ENCODE assay signal across 8 cellular contexts in genomic region chr2:54455584-54456525, GRCh38. TPM values are rescaled to one million over a fixed set of nuclear protein-coding genes. Genes with fewer than 3 reads are reported as not detected.
DNase-seq lines count a peak whose midpoint lies in the region; ATAC-seq and TF ChIP-seq lines count a peak whose summit lies in the region.

Gene SPTBN1 (plus strand): TSS chr2:54456327. CDS start chr2:54526419, 70,092 bp downstream.

- peaks cover 14% of the 10 kb centered on the region for H3K27me3 ChIP-seq in NT2/D1 (ENCODE audit: insufficient read depth, insufficient read length)
- H3K27me3 ChIP-seq in adipocyte (replicated peaks; ENCODE audit: control insufficient read depth, insufficient read depth, low read length), result no peaks in the 10 kb centered on the region
- no peaks in the 10 kb centered on the region for H3K27me3 ChIP-seq in neuronal stem cell (ENCODE audit: control insufficient read depth in 3 of 3, insufficient read depth in 3 of 3, low read depth in 1 of 3, low read length in 3 of 3)

- H4K8ac ChIP-seq in neuronal stem cell (ENCODE audit: low read depth, low read length), result peak within 1 kb of the TSS; percentile 72

- peak within 1 kb of the TSS; percentile 97 for H3K27ac Mint-ChIP-seq in glutamatergic neuron (ENCODE audit: unreplicated experiment)

- peak; percentile 56 for ATAC-seq in HG03432 (IDR thresholded peaks at IDR 0.05; ENCODE audit: unreplicated experiment)

- H3K4me3 Mint-ChIP-seq in glutamatergic neuron (ENCODE audit: unreplicated experiment), result peak within 1 kb of the TSS; percentile 99

- H3K9me3 ChIP-seq in NT2/D1 (ENCODE audit: insufficient read depth, low read length) (no peaks in the 10 kb centered on the region), adipocyte (ENCODE audit: control insufficient read depth, low read length) (no peaks in the 10 kb centered on the region), neuronal stem cell (replicated peaks in 1 of 2; ENCODE audit: control insufficient read depth in 2 of 2, insufficient read depth in 1 of 2, low read depth in 1 of 2, low read length in 2 of 2) (no peaks in the 10 kb centered on the region)

- H3K18ac ChIP-seq in neuronal stem cell (ENCODE audit: low read length), result peak within 1 kb of the TSS; percentile 98

- H3K4me1 ChIP-seq in NT2/D1 (ENCODE audit: insufficient read depth, insufficient read length), result no peaks in the 10 kb centered on the region
- H3K4me1 ChIP-seq in adipocyte (ENCODE audit: control insufficient read depth, insufficient read depth, low read length), result peaks cover 39% of the 10 kb centered on the region
- H3K4me1 ChIP-seq in neuronal stem cell (ENCODE audit: control insufficient read depth in 2 of 2, insufficient read depth in 1 of 2, low read depth in 1 of 2, low read length in 2 of 2), result peaks cover 6 to 9% of the 10 kb centered on the region in 2 donors

- H4K91ac ChIP-seq in neuronal stem cell (ENCODE audit: low read depth, low read length, poor library complexity), result peak within 1 kb of the TSS; percentile 39

- peak within 1 kb of the TSS; percentile 93 for H3K4me2 ChIP-seq in neuronal stem cell (ENCODE audit: insufficient read depth, low read length, poor library complexity, severe bottlenecking)

- peaks cover 6% of the 10 kb centered on the region for H3K79me1 ChIP-seq in neuronal stem cell (ENCODE audit: low read depth, low read length)

- no peak for TF ChIP-seq CTCF in glutamatergic neuron (IDR thresholded peaks at IDR 0.05; ENCODE audit: partially characterized antibody, unreplicated experiment)

- H2BK15ac ChIP-seq in neuronal stem cell (ENCODE audit: low read length), result peak within 1 kb of the TSS; percentile 90

- peak within 1 kb of the TSS; percentile 78 for H2AK5ac ChIP-seq in neuronal stem cell (ENCODE audit: low read depth, low read length)

- H2AFZ ChIP-seq in neuronal stem cell (ENCODE audit: low read length), result peak within 1 kb of the TSS; percentile 98

- peak within 1 kb of the TSS; percentile 63 for H3K4me3 ChIP-seq in NT2/D1 (ENCODE audit: insufficient read length, low read depth)
- H3K4me3 ChIP-seq in adipocyte (ENCODE audit: low read length), result peak within 1 kb of the TSS; percentile 96
- peak within 1 kb of the TSS; percentile 65 to 99 for H3K4me3 ChIP-seq in neuronal stem cell (ENCODE audit: low read length in 2 of 2)

- peaks cover 20% of the 10 kb centered on the region for H3K4me1 Mint-ChIP-seq in glutamatergic neuron (ENCODE audit: low read depth, unreplicated experiment)

- H3K36me3 Mint-ChIP-seq in glutamatergic neuron (ENCODE audit: unreplicated experiment), result no peaks in the 10 kb centered on the region

- H3K9ac ChIP-seq in NT2/D1 (ENCODE audit: insufficient read length, low read depth) (peak within 1 kb of the TSS; percentile 74), adipocyte (ENCODE audit: low read length) (peak within 1 kb of the TSS; percentile 94), neuronal stem cell (ENCODE audit: low read depth, low read length, poor library complexity) (peak within 1 kb of the TSS; percentile 88)

- peak within 1 kb of the TSS; percentile 56 for H3K14ac ChIP-seq in neuronal stem cell (ENCODE audit: low read length)

- H3K36me3 ChIP-seq in NT2/D1 (ENCODE audit: insufficient read depth, insufficient read length, low read length), result no peaks in the 10 kb centered on the region
- no peaks in the 10 kb centered on the region for H3K36me3 ChIP-seq in adipocyte (ENCODE audit: control insufficient read depth, insufficient read depth, low read length, severe bottlenecking)
- no peaks in the 10 kb centered on the region for H3K36me3 ChIP-seq in neuronal stem cell (replicated peaks in 1 of 2; ENCODE audit: control insufficient read depth in 2 of 2, insufficient read depth in 2 of 2, low read length in 2 of 2)

- peak within 1 kb of the TSS; percentile 23 for H3K4ac ChIP-seq in neuronal stem cell (ENCODE audit: low read length)

- WGBS in neuronal stem cell (ENCODE audit: extremely low coverage in 2 of 2, insufficient read length in 2 of 2, insufficient replicate concordance in 1 of 2), 2 donors, result no CpG with 5 or more reads among the region's 88 CpGs

- DNase-seq in NCI-H2107 (lab: John Stamatoyannopoulos, UW) (peak; percentile 30), NCI-H2107 treated with DMSO at 0.1 percent for 48 hours (lab: John Stamatoyannopoulos, UW; ENCODE audit: unreplicated experiment) (no peak), NT2/D1 (ENCODE audit: low read depth, low spot score) (peak; percentile 72), adipocyte (ENCODE audit: low read depth) (peak; percentile 95), glutamatergic neuron (peak; percentile 97), neuronal stem cell (ENCODE audit: low spot score) (peak; percentile 86), SIG-M5 treated with dmso at 0.1 percent for 504 hours (lab: John Stamatoyannopoulos, UW; ENCODE audit: unreplicated experiment) (no peak)

- H2BK120ac ChIP-seq in neuronal stem cell (ENCODE audit: low read depth, low read length), result peak within 1 kb of the TSS; percentile 47

- peaks cover 14% of the 10 kb centered on the region for H3K9me3 Mint-ChIP-seq in glutamatergic neuron (ENCODE audit: unreplicated experiment)

- H3K27ac ChIP-seq in neuronal stem cell (replicated peaks; ENCODE audit: low read length), result peak within 1 kb of the TSS; percentile 83

- peaks cover 11% of the 10 kb centered on the region for H3K27me3 Mint-ChIP-seq in glutamatergic neuron (ENCODE audit: unreplicated experiment)

- H3K23ac ChIP-seq in neuronal stem cell (ENCODE audit: low read depth, low read length, poor library complexity), result peak within 1 kb of the TSS; percentile 91

- H2BK12ac ChIP-seq in neuronal stem cell (ENCODE audit: low read length), result no peak within 1 kb of the TSS

- H2BK5ac ChIP-seq in neuronal stem cell (ENCODE audit: low read length), result peak within 1 kb of the TSS; percentile 53

RNA-seq across cellular contexts. Expression of gene SPTBN1, which starts in this region (rescaled TPM):
- total RNA-seq in glutamatergic neuron (ENCODE audit: unreplicated experiment), result 385 TPM
- polyA plus RNA-seq in neuronal stem cell (2013, experiment 1 of 2), result 27.6 TPM
- polyA plus RNA-seq in neuronal stem cell (2013, experiment 2 of 2), result 28.3 TPM

Comparison
In these comparisons a context has a peak if more than half of its experiments do, and no peak if none do; other contexts are left out.
1. DNase-seq: peak in NCI-H2107 (single experiment), NT2/D1 (single experiment), adipocyte (single experiment), glutamatergic neuron (single experiment) and neuronal stem cell (single experiment); none in NCI-H2107 treated with DMSO at 0.1 percent for 48 hours (single experiment) and SIG-M5 treated with dmso at 0.1 percent for 504 hours (single experiment).
2. Peak in every context shown above with its lines, with median percentiles within 50 percentile points of each other: H3K4me3 ChIP-seq and H3K9ac ChIP-seq.